Comparison of ENCODE assay signal across 8 cellular contexts in the genomic region with DNA sequence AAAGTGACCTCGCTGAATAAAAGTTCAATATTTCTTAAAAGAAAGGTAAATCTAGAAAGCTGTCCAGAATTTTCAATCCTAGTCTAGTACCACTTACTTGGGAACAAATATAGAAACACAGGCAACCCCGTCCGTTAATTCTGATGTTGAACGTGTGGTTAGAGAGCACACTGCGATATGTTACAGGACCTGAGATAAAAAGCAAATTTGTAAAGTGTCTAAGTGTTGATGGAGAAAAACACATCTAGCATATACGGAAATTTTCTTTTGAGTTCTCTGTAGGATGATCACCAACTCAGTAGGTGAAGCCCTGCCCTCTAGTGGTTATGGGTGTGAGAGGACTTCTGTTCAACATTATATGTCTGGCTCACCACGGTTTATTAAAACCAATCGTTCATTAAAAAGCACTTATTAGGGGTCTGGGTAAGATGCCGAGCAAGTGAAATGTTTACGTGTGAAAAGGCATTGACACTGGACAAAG. TPM values are rescaled to one million over a fixed set of nuclear protein-coding genes. Genes with fewer than 3 reads are reported as not detected.
A peak's percentile ranks its signal among the peaks of the same experiment; 100 is the strongest.
DNase-seq lines count a peak whose midpoint lies in the region; ATAC-seq and TF ChIP-seq lines count a peak whose summit lies in the region.

No MANE protein-coding gene starts in this region.

- H3K27ac Mint-ChIP-seq in activated CD8-positive, alpha-beta T cell treated with anti-CD3 and anti-CD28 coated beads, Interleukin-2, amount 10 ng/mL, durations not matched to agents 7 days and 5 days = peak overlapping the region; percentile 99

- H3K4me1 ChIP-seq in mucosa of descending colon (ENCODE audit: low read depth) = no peaks in the 10 kb centered on the region

- H3K4me3 ChIP-seq in epithelial cell of esophagus (ENCODE audit: low read length) (peak overlapping the region; percentile 91), mucosa of descending colon (peak overlapping the region; percentile 90)

- TF ChIP-seq CTCF in epithelial cell of esophagus (IDR thresholded peaks at IDR 0.05; ENCODE audit: insufficient read depth, low read depth, low read length, missing control alignments) = peak; percentile 89
- peak; percentile 68 for TF ChIP-seq CTCF in mucosa of descending colon (IDR thresholded peaks at IDR 0.05)

- peaks cover 5% of the 10 kb centered on the region for H3K36me3 Mint-ChIP-seq in activated CD8-positive, alpha-beta T cell treated with anti-CD3 and anti-CD28 coated beads, Interleukin-2, amount 10 ng/mL, durations not matched to agents 7 days and 5 days (ENCODE audit: low read depth)

- peaks cover 39% of the 10 kb centered on the region for H3K4me1 Mint-ChIP-seq in activated CD8-positive, alpha-beta T cell treated with anti-CD3 and anti-CD28 coated beads, Interleukin-2, amount 10 ng/mL, durations not matched to agents 7 days and 5 days (ENCODE audit: low read depth)

- DNase-seq in CMK (ENCODE audit: low read depth) = peak; percentile 40
- peak; percentile 59 for DNase-seq in HPDE6-E6E7 (ENCODE audit: extremely low spot score)
- DNase-seq in NCI-H82 (lab: John Stamatoyannopoulos, UW) = peak; percentile 92
- peak; percentile 83 for DNase-seq in activated CD8-positive, alpha-beta T cell treated with anti-CD3 and anti-CD28 coated beads, Interleukin-2, amount 10 ng/mL, durations not matched to agents 7 days and 5 days
- peak; percentile 87 for DNase-seq in epithelial cell of esophagus (ENCODE audit: low read depth)
- peak in 1 of 3 donors; percentile 92 for DNase-seq in mucosa of descending colon
- DNase-seq in stimulated activated CD8-positive, alpha-beta memory T cell treated with anti-CD3 and anti-CD28 coated beads, Interleukin-7, amount 100 ng/mL, for 24 hours (ENCODE audit: low read depth) = peak; percentile 26

- intact Hi-C loops in mucosa of descending colon (cut with DNase I, micrococcal nuclease) = loop anchor here (2.0 to 5.0 kb wide), 2 partner anchors 134 to 135 kb away; no protein-coding TSS in a partner anchor

- peak overlapping the region; percentile 95 for H3K4me3 Mint-ChIP-seq in activated CD8-positive, alpha-beta T cell treated with anti-CD3 and anti-CD28 coated beads, Interleukin-2, amount 10 ng/mL, durations not matched to agents 7 days and 5 days

- POLR2A ChIA-PET in activated CD8-positive, alpha-beta T cell treated with anti-CD3 and anti-CD28 coated beads, Interleukin-2, amount 10 ng/mL, durations not matched to agents 7 days and 5 days (lab: Charles Lee) = interaction anchor here (0.6 to 3.5 kb wide), 15 partner anchors 11 to 470 kb away, joined by 3 to 58 read pairs (median 8); a partner anchor contains a TSS

- no peaks in the 10 kb centered on the region for H3K9me3 ChIP-seq in mucosa of descending colon

- H3K27me3 Mint-ChIP-seq in activated CD8-positive, alpha-beta T cell treated with anti-CD3 and anti-CD28 coated beads, Interleukin-2, amount 10 ng/mL, durations not matched to agents 7 days and 5 days (ENCODE audit: low read depth) = no peaks in the 10 kb centered on the region

- no peaks in the 10 kb centered on the region for H3K36me3 ChIP-seq in mucosa of descending colon (ENCODE audit: low read depth)

- CTCF ChIA-PET in activated CD8-positive, alpha-beta T cell treated with anti-CD3 and anti-CD28 coated beads, Interleukin-2, amount 10 ng/mL, durations not matched to agents 7 days and 5 days (lab: Charles Lee) = interaction anchor here (0.7 to 6.3 kb wide), 30 partner anchors 13 to 192 kb away, joined by 3 to 95 read pairs (median 4); a partner anchor contains a TSS

- H3K9me3 Mint-ChIP-seq in activated CD8-positive, alpha-beta T cell treated with anti-CD3 and anti-CD28 coated beads, Interleukin-2, amount 10 ng/mL, durations not matched to agents 7 days and 5 days (ENCODE audit: insufficient read depth) = no peaks in the 10 kb centered on the region

- ATAC-seq in GM19467 (IDR thresholded peaks at IDR 0.05; ENCODE audit: unreplicated experiment) (peak; percentile 28), mucosa of descending colon (peak; percentile 74)
- ATAC-seq in activated CD8-positive, alpha-beta T cell treated with anti-CD3 and anti-CD28 coated beads, Interleukin-2, amount 10 ng/mL, durations not matched to agents 7 days and 5 days = peak; percentile 53

RNA-seq across cellular contexts. Expression of a gene that starts 1.1 kb away (rescaled TPM):
- total RNA-seq in activated CD8-positive, alpha-beta T cell treated with anti-CD3 and anti-CD28 coated beads, Interleukin-2, amount 10 ng/mL, durations not matched to agents 7 days and 5 days = 10 to 100 TPM; 45.5 to 52.7 TPM
- total RNA-seq in mucosa of descending colon = 10 to 100 TPM; 54.9 to 61.6 (median 56.9) TPM
